1 cellular context compared by ENCODE assay signal in genomic region chr11:118607401-118608267, GRCh38.
TF ChIP-seq lines count a peak whose summit lies in the region.

TSS of gene PHLDB1 (plus strand) at chr11:118607615. CDS start at chr11:118613837, 6,222 bp downstream.

TF ChIP-seq in HEK293, 187 proteins besides CTCF, POLR2A, EP300 and RAD21 (continued from another document and continues in another):
- TF ChIP-seq KLF17 (tag by site-specific recombination; IDR thresholded peaks at IDR 0.05) (no peak), ZNF350 (tag by site-specific recombination; IDR thresholded peaks at IDR 0.05) (no peak), GLIS2 (tag by site-specific recombination; IDR thresholded peaks at IDR 0.05) (peak; percentile 85), ZNF664 (tag by site-specific recombination; IDR thresholded peaks at IDR 0.05) (no peak), ZNF211 (tag by site-specific recombination; IDR thresholded peaks at IDR 0.05; ENCODE audit: low read depth) (no peak), ZNF473 (tag by site-specific recombination; IDR thresholded peaks at IDR 0.05) (no peak), ZBTB21 (tag by site-specific recombination; IDR thresholded peaks at IDR 0.05) (no peak; the same call in 1 of the 2 replicates), ZNF335 (tag by site-specific recombination; conservative IDR thresholded peaks at IDR 0.05) (no peak), ZNF37A (tag by site-specific recombination; IDR thresholded peaks at IDR 0.05) (no peak), ZBTB6 (tag by site-specific recombination; IDR thresholded peaks at IDR 0.05) (no peak), ZBTB26 (tag by site-specific recombination; optimal IDR thresholded peaks at IDR 0.05) (peak; percentile 60), ZNF629 (tag by site-specific recombination; IDR thresholded peaks at IDR 0.05) (peak; percentile 49), ZBTB48 (tag by site-specific recombination; IDR thresholded peaks at IDR 0.05) (peak; percentile 81; the same call in 1 of the 2 replicates), ZBTB1 (tag by site-specific recombination; IDR thresholded peaks at IDR 0.05) (no peak), ZNF561 (tag by site-specific recombination; IDR thresholded peaks at IDR 0.05; ENCODE audit: borderline replicate concordance) (no peak), KLF8 (tag by site-specific recombination; IDR thresholded peaks at IDR 0.05) (no peak), HOXA7 (CRISPR knock-in tag; IDR thresholded peaks at IDR 0.05; ENCODE audit: borderline replicate concordance) (no peak), ZNF626 (tag by site-specific recombination; IDR thresholded peaks at IDR 0.05) (no peak), ZNF366 (tag by site-specific recombination; conservative IDR thresholded peaks at IDR 0.05) (no peak), ZNF544 (tag by site-specific recombination; IDR thresholded peaks at IDR 0.05) (no peak), ZNF529 (tag by site-specific recombination; IDR thresholded peaks at IDR 0.05; ENCODE audit: insufficient replicate concordance) (no peak), GLIS1 (tag by site-specific recombination; IDR thresholded peaks at IDR 0.05) (peak; percentile 86), ZNF324 (tag by site-specific recombination; IDR thresholded peaks at IDR 0.05) (no peak), PRDM1 (tag by site-specific recombination; IDR thresholded peaks at IDR 0.05) (peak; percentile 71), ZNF19 (tag by site-specific recombination; IDR thresholded peaks at IDR 0.05; ENCODE audit: low read depth) (no peak), ZNF514 (tag by site-specific recombination; IDR thresholded peaks at IDR 0.05) (no peak), ZNF398 (tag by site-specific recombination; IDR thresholded peaks at IDR 0.05) (peak; percentile 30), ZNF138 (tag by site-specific recombination; IDR thresholded peaks at IDR 0.05; ENCODE audit: borderline replicate concordance) (no peak), ZNF843 (tag by site-specific recombination; IDR thresholded peaks at IDR 0.05) (no peak), ZIC2 (tag by site-specific recombination; IDR thresholded peaks at IDR 0.05) (peak; percentile 64), ZNF530 (tag by site-specific recombination; IDR thresholded peaks at IDR 0.05; ENCODE audit: low read depth) (no peak), ZEB2 (tag by site-specific recombination; IDR thresholded peaks at IDR 0.05) (peak; percentile 23; the same call in 1 of the 2 replicates), ZNF768 (tag by site-specific recombination; IDR thresholded peaks at IDR 0.05) (no peak), ZSCAN5A (tag by site-specific recombination; IDR thresholded peaks at IDR 0.05) (no peak)
- TF ChIP-seq, protein P1, sequence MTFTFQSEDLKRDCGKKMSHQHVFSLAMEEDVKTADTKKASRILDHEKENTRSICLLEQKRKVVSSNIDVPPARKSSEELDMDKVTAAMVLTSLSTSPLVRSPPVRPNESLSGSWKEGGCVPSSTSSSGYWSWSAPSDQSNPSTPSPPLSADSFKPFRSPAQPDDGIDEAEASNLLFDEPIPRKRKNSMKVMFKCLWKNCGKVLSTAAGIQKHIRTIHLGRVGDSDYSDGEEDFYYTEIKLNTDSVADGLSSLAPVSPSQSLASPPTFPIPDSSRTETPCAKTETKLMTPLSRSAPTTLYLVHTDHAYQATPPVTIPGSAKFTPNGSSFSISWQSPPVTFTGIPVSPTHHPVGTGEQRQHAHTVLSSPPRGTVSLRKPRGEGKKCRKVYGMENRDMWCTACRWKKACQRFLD (tag by site-specific recombination; IDR thresholded peaks at IDR 0.05), result no peak
- TF ChIP-seq, protein P2, sequence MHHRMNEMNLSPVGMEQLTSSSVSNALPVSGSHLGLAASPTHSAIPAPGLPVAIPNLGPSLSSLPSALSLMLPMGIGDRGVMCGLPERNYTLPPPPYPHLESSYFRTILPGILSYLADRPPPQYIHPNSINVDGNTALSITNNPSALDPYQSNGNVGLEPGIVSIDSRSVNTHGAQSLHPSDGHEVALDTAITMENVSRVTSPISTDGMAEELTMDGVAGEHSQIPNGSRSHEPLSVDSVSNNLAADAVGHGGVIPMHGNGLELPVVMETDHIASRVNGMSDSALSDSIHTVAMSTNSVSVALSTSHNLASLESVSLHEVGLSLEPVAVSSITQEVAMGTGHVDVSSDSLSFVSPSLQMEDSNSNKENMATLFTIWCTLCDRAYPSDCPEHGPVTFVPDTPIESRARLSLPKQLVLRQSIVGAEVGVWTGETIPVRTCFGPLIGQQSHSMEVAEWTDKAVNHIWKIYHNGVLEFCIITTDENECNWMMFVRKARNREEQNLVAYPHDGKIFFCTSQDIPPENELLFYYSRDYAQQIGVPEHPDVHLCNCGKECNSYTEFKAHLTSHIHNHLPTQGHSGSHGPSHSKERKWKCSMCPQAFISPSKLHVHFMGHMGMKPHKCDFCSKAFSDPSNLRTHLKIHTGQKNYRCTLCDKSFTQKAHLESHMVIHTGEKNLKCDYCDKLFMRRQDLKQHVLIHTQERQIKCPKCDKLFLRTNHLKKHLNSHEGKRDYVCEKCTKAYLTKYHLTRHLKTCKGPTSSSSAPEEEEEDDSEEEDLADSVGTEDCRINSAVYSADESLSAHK (tag by site-specific recombination; IDR thresholded peaks at IDR 0.05), result 0 out of 2 replicates have a peak, but pooled peaks have one; percentile 28
- TF ChIP-seq, protein P3, sequence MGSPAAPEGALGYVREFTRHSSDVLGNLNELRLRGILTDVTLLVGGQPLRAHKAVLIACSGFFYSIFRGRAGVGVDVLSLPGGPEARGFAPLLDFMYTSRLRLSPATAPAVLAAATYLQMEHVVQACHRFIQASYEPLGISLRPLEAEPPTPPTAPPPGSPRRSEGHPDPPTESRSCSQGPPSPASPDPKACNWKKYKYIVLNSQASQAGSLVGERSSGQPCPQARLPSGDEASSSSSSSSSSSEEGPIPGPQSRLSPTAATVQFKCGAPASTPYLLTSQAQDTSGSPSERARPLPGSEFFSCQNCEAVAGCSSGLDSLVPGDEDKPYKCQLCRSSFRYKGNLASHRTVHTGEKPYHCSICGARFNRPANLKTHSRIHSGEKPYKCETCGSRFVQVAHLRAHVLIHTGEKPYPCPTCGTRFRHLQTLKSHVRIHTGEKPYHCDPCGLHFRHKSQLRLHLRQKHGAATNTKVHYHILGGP (tag by site-specific recombination; IDR thresholded peaks at IDR 0.05), result no peak
- TF ChIP-seq, protein P4, sequence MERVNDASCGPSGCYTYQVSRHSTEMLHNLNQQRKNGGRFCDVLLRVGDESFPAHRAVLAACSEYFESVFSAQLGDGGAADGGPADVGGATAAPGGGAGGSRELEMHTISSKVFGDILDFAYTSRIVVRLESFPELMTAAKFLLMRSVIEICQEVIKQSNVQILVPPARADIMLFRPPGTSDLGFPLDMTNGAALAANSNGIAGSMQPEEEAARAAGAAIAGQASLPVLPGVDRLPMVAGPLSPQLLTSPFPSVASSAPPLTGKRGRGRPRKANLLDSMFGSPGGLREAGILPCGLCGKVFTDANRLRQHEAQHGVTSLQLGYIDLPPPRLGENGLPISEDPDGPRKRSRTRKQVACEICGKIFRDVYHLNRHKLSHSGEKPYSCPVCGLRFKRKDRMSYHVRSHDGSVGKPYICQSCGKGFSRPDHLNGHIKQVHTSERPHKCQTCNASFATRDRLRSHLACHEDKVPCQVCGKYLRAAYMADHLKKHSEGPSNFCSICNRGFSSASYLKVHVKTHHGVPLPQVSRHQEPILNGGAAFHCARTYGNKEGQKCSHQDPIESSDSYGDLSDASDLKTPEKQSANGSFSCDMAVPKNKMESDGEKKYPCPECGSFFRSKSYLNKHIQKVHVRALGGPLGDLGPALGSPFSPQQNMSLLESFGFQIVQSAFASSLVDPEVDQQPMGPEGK (tag by site-specific recombination; IDR thresholded peaks at IDR 0.05), result peak; percentile 67
- TF ChIP-seq, protein P5, sequence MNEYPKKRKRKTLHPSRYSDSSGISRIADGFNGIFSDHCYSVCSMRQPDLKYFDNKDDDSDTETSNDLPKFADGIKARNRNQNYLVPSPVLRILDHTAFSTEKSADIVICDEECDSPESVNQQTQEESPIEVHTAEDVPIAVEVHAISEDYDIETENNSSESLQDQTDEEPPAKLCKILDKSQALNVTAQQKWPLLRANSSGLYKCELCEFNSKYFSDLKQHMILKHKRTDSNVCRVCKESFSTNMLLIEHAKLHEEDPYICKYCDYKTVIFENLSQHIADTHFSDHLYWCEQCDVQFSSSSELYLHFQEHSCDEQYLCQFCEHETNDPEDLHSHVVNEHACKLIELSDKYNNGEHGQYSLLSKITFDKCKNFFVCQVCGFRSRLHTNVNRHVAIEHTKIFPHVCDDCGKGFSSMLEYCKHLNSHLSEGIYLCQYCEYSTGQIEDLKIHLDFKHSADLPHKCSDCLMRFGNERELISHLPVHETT (tag by site-specific recombination; IDR thresholded peaks at IDR 0.05), result no peak
- TF ChIP-seq, protein P6, sequence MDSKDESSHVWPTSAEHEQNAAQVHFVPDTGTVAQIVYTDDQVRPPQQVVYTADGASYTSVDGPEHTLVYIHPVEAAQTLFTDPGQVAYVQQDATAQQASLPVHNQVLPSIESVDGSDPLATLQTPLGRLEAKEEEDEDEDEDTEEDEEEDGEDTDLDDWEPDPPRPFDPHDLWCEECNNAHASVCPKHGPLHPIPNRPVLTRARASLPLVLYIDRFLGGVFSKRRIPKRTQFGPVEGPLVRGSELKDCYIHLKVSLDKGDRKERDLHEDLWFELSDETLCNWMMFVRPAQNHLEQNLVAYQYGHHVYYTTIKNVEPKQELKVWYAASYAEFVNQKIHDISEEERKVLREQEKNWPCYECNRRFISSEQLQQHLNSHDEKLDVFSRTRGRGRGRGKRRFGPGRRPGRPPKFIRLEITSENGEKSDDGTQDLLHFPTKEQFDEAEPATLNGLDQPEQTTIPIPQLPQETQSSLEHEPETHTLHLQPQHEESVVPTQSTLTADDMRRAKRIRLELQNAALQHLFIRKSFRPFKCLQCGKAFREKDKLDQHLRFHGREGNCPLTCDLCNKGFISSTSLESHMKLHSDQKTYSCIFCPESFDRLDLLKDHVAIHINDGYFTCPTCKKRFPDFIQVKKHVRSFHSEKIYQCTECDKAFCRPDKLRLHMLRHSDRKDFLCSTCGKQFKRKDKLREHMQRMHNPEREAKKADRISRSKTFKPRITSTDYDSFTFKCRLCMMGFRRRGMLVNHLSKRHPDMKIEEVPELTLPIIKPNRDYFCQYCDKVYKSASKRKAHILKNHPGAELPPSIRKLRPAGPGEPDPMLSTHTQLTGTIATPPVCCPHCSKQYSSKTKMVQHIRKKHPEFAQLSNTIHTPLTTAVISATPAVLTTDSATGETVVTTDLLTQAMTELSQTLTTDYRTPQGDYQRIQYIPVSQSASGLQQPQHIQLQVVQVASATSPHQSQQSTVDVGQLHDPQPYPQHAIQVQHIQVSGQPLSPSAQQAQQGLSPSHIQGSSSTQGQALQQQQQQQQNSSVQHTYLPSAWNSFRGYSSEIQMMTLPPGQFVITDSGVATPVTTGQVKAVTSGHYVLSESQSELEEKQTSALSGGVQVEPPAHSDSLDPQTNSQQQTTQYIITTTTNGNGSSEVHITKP (tag by site-specific recombination; IDR thresholded peaks at IDR 0.05), result peak; percentile 86
- TF ChIP-seq, protein P7, sequence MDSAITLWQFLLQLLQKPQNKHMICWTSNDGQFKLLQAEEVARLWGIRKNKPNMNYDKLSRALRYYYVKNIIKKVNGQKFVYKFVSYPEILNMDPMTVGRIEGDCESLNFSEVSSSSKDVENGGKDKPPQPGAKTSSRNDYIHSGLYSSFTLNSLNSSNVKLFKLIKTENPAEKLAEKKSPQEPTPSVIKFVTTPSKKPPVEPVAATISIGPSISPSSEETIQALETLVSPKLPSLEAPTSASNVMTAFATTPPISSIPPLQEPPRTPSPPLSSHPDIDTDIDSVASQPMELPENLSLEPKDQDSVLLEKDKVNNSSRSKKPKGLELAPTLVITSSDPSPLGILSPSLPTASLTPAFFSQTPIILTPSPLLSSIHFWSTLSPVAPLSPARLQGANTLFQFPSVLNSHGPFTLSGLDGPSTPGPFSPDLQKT (IDR thresholded peaks at IDR 0.05; ENCODE audit: borderline replicate concordance, low read depth, low read length), result no peak
